Comparison of ENCODE assay signal across 23 cellular contexts in the genomic region with DNA sequence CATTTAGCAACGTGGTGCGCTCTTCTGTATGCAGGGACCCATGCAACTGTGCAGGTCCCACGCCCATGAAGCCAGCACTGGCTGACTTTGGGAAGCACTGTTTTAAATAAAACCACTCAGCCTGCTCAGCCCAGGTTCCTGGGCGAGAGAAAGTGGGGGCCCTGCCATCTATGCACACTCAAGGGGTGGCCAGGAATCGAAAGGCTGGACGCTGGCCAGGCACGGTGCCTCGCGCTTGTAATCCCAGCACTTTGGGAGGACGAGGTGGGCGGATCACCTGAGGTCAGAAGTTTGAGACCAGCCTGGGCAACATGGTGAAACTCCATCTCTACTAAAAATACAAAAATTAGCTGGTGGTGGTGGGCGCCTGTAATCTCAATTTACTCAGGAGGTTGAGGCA.
"Had no signal": no experiment of that assay in that cellular context is flagged by ENCODE, and none has a peak within 500 bp of the region (broad histone marks: within the 10 kb centered on the region; RNA-seq: fewer than 3 reads in every experiment).

No MANE protein-coding gene starts in this region.

- DNase-seq: IMR-90, Karpas-422, KG1, MM.1S, NCI-H1092 treated with DMSO at 0.1 percent for 48 hours, NCI-H1436, NCI-H187, NCI-H2029, NCI-H2081 treated with DMSO at 0.1 percent for 48 hours, NCI-H2171, NCI-H226, NCI-H446, NCI-H510A, NCI-H524 treated with DMSO at 0.1 percent for 48 hours, NCI-H69, NCI-H774, PC-3, SHP77 treated with DMSO at 0.1 percent for 48 hours, SJCRH30 had no signal

- H3K27ac ChIP-seq: RWPE1, SJCRH30 had no signal

- H3K4me1 ChIP-seq: SJCRH30 had no signal

- H3K36me3 ChIP-seq: SJCRH30 had no signal

- H3K4me3 ChIP-seq: SJCRH30 had no signal

- H3K27me3 ChIP-seq: SJCRH30 had no signal

- ATAC-seq: HepG2, Panc1, PC-3, SK-N-SH treated with all-trans-retinoic acid at 6 μM for 48 hours had no signal

- H3K9me3 ChIP-seq: SJCRH30 had no signal
